Comparison of ENCODE assay signal across 5 cellular contexts in the genomic region with DNA sequence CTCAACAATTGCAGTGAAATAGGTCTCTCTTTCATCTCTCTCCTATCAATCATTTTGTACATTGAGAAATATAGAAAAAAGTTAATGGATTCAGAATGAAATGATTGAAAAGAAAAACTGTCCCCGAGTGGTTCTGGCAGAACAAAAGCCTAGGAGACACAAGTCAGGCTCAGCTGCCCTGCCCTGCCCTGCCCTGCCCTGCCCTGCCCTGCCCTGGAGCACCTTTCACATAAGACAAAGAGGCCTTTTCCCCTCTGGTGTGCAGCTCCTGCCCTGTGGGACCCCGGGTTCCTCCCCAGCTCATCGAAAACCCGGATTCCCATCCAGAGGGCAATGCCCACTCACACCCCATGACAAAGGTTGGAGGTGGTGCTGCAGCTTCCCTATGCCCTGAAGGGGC.
"Had no signal": no experiment of that assay in that cellular context is flagged by ENCODE, and none has a peak within 500 bp of the region (broad histone marks: within the 10 kb centered on the region; RNA-seq: fewer than 3 reads in every experiment).

No MANE protein-coding gene starts in this region.

- H3K4me2 ChIP-seq: GM23338 had no signal

- H3K4me3 ChIP-seq: GM23338 had no signal

- DNase-seq: H9, HCEC 1CT had no signal

- ATAC-seq: GM23338, HepG2 had no signal

- H2AFZ ChIP-seq: GM23338 had no signal

- H3K27ac ChIP-seq: HL-60 had no signal
